Comparison of ENCODE assay signal across 8 cellular contexts in genomic region chr5:68290260-68290674, GRCh38.
DNase-seq lines count a peak whose midpoint lies in the region; ATAC-seq and TF ChIP-seq lines count a peak whose summit lies in the region.

No MANE protein-coding gene starts in this region.

- no peaks in the 10 kb centered on the region for H3K9me3 ChIP-seq in tibial artery

- no peaks in the 10 kb centered on the region for H3K9me3 Mint-ChIP-seq in effector memory CD8-positive, alpha-beta T cell
- H3K9me3 Mint-ChIP-seq in mesothelial cell of epicardium, result no peaks in the 10 kb centered on the region

- peak; percentile 24 for DNase-seq in NCI-H1105 treated with DMSO at 0.1 percent for 48 hours (lab: John Stamatoyannopoulos, UW)
- DNase-seq in NCI-H1105 (lab: John Stamatoyannopoulos, UW), result no peak
- DNase-seq in effector memory CD8-positive, alpha-beta T cell, result no peak
- DNase-seq in mesothelial cell of epicardium (ENCODE audit: low spot score in 2 of 2, unreplicated experiment in 2 of 2), result no peak
- DNase-seq in tibial artery, result no peak
- no peak for DNase-seq in DMS153 treated with DMSO at 0.1 percent for 48 hours (lab: John Stamatoyannopoulos, UW; ENCODE audit: unreplicated experiment)
- no peak for DNase-seq in iPS-NIHi7 (ENCODE audit: extremely low spot score)

- intact Hi-C loops in tibial artery (cut with DNase I; ENCODE audit: low total_unique reads), result no loop called here

- H3K36me3 ChIP-seq in tibial artery, result peaks cover 26 to 33% (median 29%) of the 10 kb centered on the region in 3 donors

- peak overlapping the region; percentile 81 to 83 for H3K4me3 Mint-ChIP-seq in effector memory CD8-positive, alpha-beta T cell
- H3K4me3 Mint-ChIP-seq in mesothelial cell of epicardium, result peak overlapping the region; percentile 95

- H3K36me3 Mint-ChIP-seq in effector memory CD8-positive, alpha-beta T cell (ENCODE audit: insufficient read depth), result peaks cover 58% of the 10 kb centered on the region
- peaks cover 18% of the 10 kb centered on the region for H3K36me3 Mint-ChIP-seq in mesothelial cell of epicardium

- ATAC-seq in effector memory CD8-positive, alpha-beta T cell (replicated peaks), result no peak
- no peak for ATAC-seq in GM21381 (IDR thresholded peaks at IDR 0.05; ENCODE audit: unreplicated experiment)

- H3K4me3 ChIP-seq in tibial artery, result peak overlapping the region; percentile 53 to 55

- H3K27ac ChIP-seq in tibial artery, result peak overlapping the region; percentile 76 to 86

- peak overlapping the region; percentile 5 to 66 for H3K27ac Mint-ChIP-seq in effector memory CD8-positive, alpha-beta T cell
- peak overlapping the region; percentile 99 for H3K27ac Mint-ChIP-seq in mesothelial cell of epicardium

- peaks cover 0 to 71% (median 51%) of the 10 kb centered on the region in 4 donors for H3K4me1 ChIP-seq in tibial artery

- H3K27me3 ChIP-seq in tibial artery, result no peaks in the 10 kb centered on the region

- H3K27me3 Mint-ChIP-seq in effector memory CD8-positive, alpha-beta T cell, result no peaks in the 10 kb centered on the region
- H3K27me3 Mint-ChIP-seq in mesothelial cell of epicardium (ENCODE audit: low read depth), result no peaks in the 10 kb centered on the region

- TF ChIP-seq CTCF in mesothelial cell of epicardium (IDR thresholded peaks at IDR 0.05; ENCODE audit: unreplicated experiment) (no peak), tibial artery (IDR thresholded peaks at IDR 0.05) (no peak)

- peaks cover 54 to 72% of the 10 kb centered on the region in 2 donors for H3K4me1 Mint-ChIP-seq in effector memory CD8-positive, alpha-beta T cell (ENCODE audit: low read depth in 2 of 2)
- H3K4me1 Mint-ChIP-seq in mesothelial cell of epicardium, result peaks cover 80% of the 10 kb centered on the region
